ENCODE assay signal across 15 cellular contexts in genomic region chr6:55964136-55964535, GRCh38.
DNase-seq lines count a peak whose midpoint lies in the region; ATAC-seq and TF ChIP-seq lines count a peak whose summit lies in the region.
"Had no signal": no experiment of that assay in that cellular context is flagged by ENCODE, and none has a peak within 500 bp of the region (broad histone marks: within the 10 kb centered on the region; RNA-seq: fewer than 3 reads in every experiment).

No MANE protein-coding gene starts in this region.

- H3K27me3 ChIP-seq in right atrium auricular region = no peaks in the 10 kb centered on the region
- no peaks in the 10 kb centered on the region for H3K27me3 ChIP-seq in gastroesophageal sphincter
- no peaks in the 10 kb centered on the region for H3K27me3 ChIP-seq in thyroid gland
- H3K27me3 ChIP-seq: BLaER1 treated with 17β-estradiol and CSF1 and Interleukin-3, amounts not matched to agents 10 nM and 100 nM had no signal

- 83% methylated on average over 1 of the region's 1 CpG for WGBS in gastroesophageal sphincter (ENCODE audit: low coverage in 1 of 2), 2 donors
- WGBS in thyroid gland, 2 donors = 86 to 87% methylated on average over 1 of the region's 1 CpG

- no peak for DNase-seq in left ventricle myocardium superior
- no peak for DNase-seq in right atrium auricular region (ENCODE audit: low spot score)
- peak in 6 of 10 donors; percentile 15 to 82 (median 52) for DNase-seq in posterior cingulate gyrus
- DNase-seq in thyroid gland = no peak
- DNase-seq: 8988T; AML-193; CD4-positive, CD25-positive, alpha-beta regulatory T cell; HCEC 1CT; HFFc6 had no signal

- H3K4me1 ChIP-seq in right atrium auricular region (no peaks in the 10 kb centered on the region), gastroesophageal sphincter (peaks cover 0 to 16% (median 2%) of the 10 kb centered on the region in 3 donors), thyroid gland (no peaks in the 10 kb centered on the region)
- H3K4me1 ChIP-seq: BLaER1 treated with 17β-estradiol and CSF1 and Interleukin-3, amounts not matched to agents 10 nM and 100 nM had no signal

- TF ChIP-seq EP300 in gastroesophageal sphincter (IDR thresholded peaks at IDR 0.05) = no peak

- H3K4me3 ChIP-seq in right atrium auricular region = no peak overlapping the region
- no peak overlapping the region for H3K4me3 ChIP-seq in gastroesophageal sphincter
- no peak overlapping the region for H3K4me3 ChIP-seq in thyroid gland (replicated peaks in 1 of 3)
- H3K4me3 ChIP-seq: BLaER1 treated with 17β-estradiol and CSF1 and Interleukin-3, amounts not matched to agents 10 nM and 100 nM; GM12878; K562 had no signal

- no peaks in the 10 kb centered on the region for H3K9me3 ChIP-seq in right atrium auricular region
- no peaks in the 10 kb centered on the region for H3K9me3 ChIP-seq in gastroesophageal sphincter
- no peaks in the 10 kb centered on the region for H3K9me3 ChIP-seq in thyroid gland
- H3K9me3 ChIP-seq: BLaER1 treated with 17β-estradiol and CSF1 and Interleukin-3, amounts not matched to agents 10 nM and 100 nM had no signal

- intact Hi-C loops in left ventricle myocardium superior (cut with micrococcal nuclease) (no loop called here), posterior cingulate gyrus (cut with DNase I) (no loop called here), thyroid gland (cut with DNase I) (no loop called here)

- H3K27ac ChIP-seq in right atrium auricular region (no peak overlapping the region), gastroesophageal sphincter (no peak overlapping the region), thyroid gland (no peak overlapping the region)
- H3K27ac ChIP-seq: BLaER1 treated with 17β-estradiol and CSF1 and Interleukin-3, amounts not matched to agents 10 nM and 100 nM had no signal

- TF ChIP-seq CTCF in right atrium auricular region (IDR thresholded peaks at IDR 0.05) (no peak), gastroesophageal sphincter (IDR thresholded peaks at IDR 0.05) (no peak), thyroid gland (IDR thresholded peaks at IDR 0.05) (no peak)

- peak; percentile 25 for ATAC-seq in left ventricle myocardium superior
- peak; percentile 31 for ATAC-seq in gastroesophageal sphincter
- ATAC-seq in HG03196 (IDR thresholded peaks at IDR 0.05; ENCODE audit: unreplicated experiment) = no peak
- no peak for ATAC-seq in HG03280 (IDR thresholded peaks at IDR 0.05; ENCODE audit: unreplicated experiment)
- ATAC-seq: GM12878, K562 had no signal

- no peak for TF ChIP-seq POLR2A in gastroesophageal sphincter (IDR thresholded peaks at IDR 0.05)
- no peak for TF ChIP-seq POLR2A in thyroid gland (IDR thresholded peaks at IDR 0.05)

- H3K36me3 ChIP-seq in right atrium auricular region (no peaks in the 10 kb centered on the region), gastroesophageal sphincter (no peaks in the 10 kb centered on the region), thyroid gland (no peaks in the 10 kb centered on the region)
- H3K36me3 ChIP-seq: BLaER1 treated with 17β-estradiol and CSF1 and Interleukin-3, amounts not matched to agents 10 nM and 100 nM had no signal

Comparison
In these comparisons a context has a peak if more than half of its experiments do, and no peak if none do; other contexts are left out.
1. ATAC-seq: peak in left ventricle myocardium superior (single experiment) and gastroesophageal sphincter (single experiment); none in HG03196 (single experiment) and HG03280 (single experiment).
2. DNase-seq: peak in posterior cingulate gyrus (6 of 10); none in left ventricle myocardium superior (single experiment), right atrium auricular region (single experiment) and thyroid gland (0 of 2).